In the genomic region with DNA sequence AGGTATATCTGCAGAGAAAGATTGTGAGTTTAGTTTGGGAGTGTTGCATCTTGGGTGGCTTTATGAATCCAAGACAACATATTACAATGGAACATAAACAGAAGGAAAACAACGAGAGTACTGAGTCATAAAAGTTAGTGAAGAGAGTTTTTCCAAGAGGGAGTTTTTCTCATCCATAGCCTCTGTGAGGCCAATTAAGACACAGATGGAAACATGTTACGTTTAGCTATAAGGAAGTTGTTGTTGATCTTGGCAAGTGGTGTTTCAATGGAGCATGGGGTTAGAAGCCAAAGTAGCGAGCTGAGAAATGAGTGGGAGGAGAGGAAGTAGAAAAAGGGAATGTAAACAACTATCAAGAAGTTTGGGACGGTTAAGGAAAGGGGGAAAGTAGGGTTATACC, we compare ENCODE assay signal across 18 cellular contexts. TPM values are rescaled to one million over a fixed set of nuclear protein-coding genes. Genes with fewer than 3 reads are reported as not detected.
DNase-seq lines count a peak whose midpoint lies in the region; ATAC-seq and TF ChIP-seq lines count a peak whose summit lies in the region.
"Had no signal": no experiment of that assay in that cellular context is flagged by ENCODE, and none has a peak within 500 bp of the region (broad histone marks: within the 10 kb centered on the region; RNA-seq: fewer than 3 reads in every experiment).

No MANE protein-coding gene starts in this region.

- H3K9me2 ChIP-seq in hepatocyte (replicated peaks; ENCODE audit: insufficient read depth): no peaks in the 10 kb centered on the region

- DNase-seq in MCF 10A (ENCODE audit: unreplicated experiment) (peak; percentile 92), breast epithelium (ENCODE audit: low spot score in 2 of 2) (no peak), brain microvascular endothelial cell (peak; percentile 87), hepatocyte (ENCODE audit: low spot score) (peak; percentile 16), stromal cell of bone marrow (ENCODE audit: low read depth) (peak; percentile 44), GDM1 (lab: John Stamatoyannopoulos, UW) (no peak), NCI-H526 (lab: John Stamatoyannopoulos, UW) (no peak)
- DNase-seq in activated CD4-positive, alpha-beta T cell treated with anti-CD3 and anti-CD28 coated beads for 36 hours: no peak
- DNase-seq: activated CD4-positive, alpha-beta T cell treated with anti-CD3 and anti-CD28 coated beads for 1 hour; DMS79 treated with DMSO at 0.1 percent for 48 hours; NCI-H1048; NCI-H748 treated with DMSO at 0.1 percent for 48 hours; stimulated activated CD4-positive, alpha-beta T cell treated with anti-CD3 and anti-CD28 coated beads, Interleukin-1b, Interleukin-23, amount 100 ng/mL, for 48 hours; stimulated activated naive B cell treated with anti-CD40 and anti-IgM and Interleukin-4, amounts not matched to agents 10 μg/mL and 1 μg/mL and 100 μg/mL, for 72 hours had no signal

- H3K4me1 ChIP-seq in breast epithelium (no peaks in the 10 kb centered on the region), hepatocyte (ENCODE audit: insufficient read depth) (no peaks in the 10 kb centered on the region)

- CTCF ChIA-PET in MCF 10A (lab: Yijun Ruan, JAX): interaction anchor here (0.6 to 0.7 kb wide), 2 partner anchors 329 to 1115 kb away, joined by 3 to 4 read pairs; no protein-coding TSS in a partner anchor
- CTCF ChIA-PET in activated CD4-positive, alpha-beta T cell treated with anti-CD3 and anti-CD28 coated beads for 36 hours (lab: Charles Lee): no interaction called here

- no peak overlapping the region for H3K4me3 ChIP-seq in breast epithelium
- no peak overlapping the region for H3K4me3 ChIP-seq in brain microvascular endothelial cell (ENCODE audit: low read depth, low read length)
- H3K4me3 ChIP-seq in hepatocyte: no peak overlapping the region

- peaks cover 16% of the 10 kb centered on the region for H3K4me1 Mint-ChIP-seq in MCF 10A (ENCODE audit: insufficient read depth, unreplicated experiment)
- H3K4me1 Mint-ChIP-seq in activated CD4-positive, alpha-beta T cell treated with anti-CD3 and anti-CD28 coated beads for 36 hours: no peaks in the 10 kb centered on the region

- H3K4me2 ChIP-seq in hepatocyte: no peak overlapping the region

- H3K4me3 Mint-ChIP-seq in MCF 10A (ENCODE audit: unreplicated experiment): no peak overlapping the region
- no peak overlapping the region for H3K4me3 Mint-ChIP-seq in activated CD4-positive, alpha-beta T cell treated with anti-CD3 and anti-CD28 coated beads for 36 hours
- H3K4me3 Mint-ChIP-seq: natural killer cell treated with Interleukin-12 subunit alpha and Interleukin-12 subunit beta and Interleukin-15 and Interleukin-18, amount 100 ng/mL, for 72 hours; stimulated activated naive B cell treated with anti-CD40 and anti-IgM and Interleukin-4, amounts not matched to agents 10 μg/mL and 1 μg/mL and 100 μg/mL, for 72 hours had no signal

- no peaks in the 10 kb centered on the region for H3K79me2 ChIP-seq in hepatocyte

- no peaks in the 10 kb centered on the region for H3K27me3 Mint-ChIP-seq in MCF 10A (ENCODE audit: insufficient read depth, unreplicated experiment)
- no peaks in the 10 kb centered on the region for H3K27me3 Mint-ChIP-seq in activated CD4-positive, alpha-beta T cell treated with anti-CD3 and anti-CD28 coated beads for 36 hours
- H3K27me3 Mint-ChIP-seq: natural killer cell treated with Interleukin-12 subunit alpha and Interleukin-12 subunit beta and Interleukin-15 and Interleukin-18, amount 100 ng/mL, for 72 hours had no signal

- ATAC-seq in activated CD4-positive, alpha-beta T cell treated with anti-CD3 and anti-CD28 coated beads for 36 hours: no peak
- ATAC-seq: natural killer cell treated with Interleukin-12 subunit alpha and Interleukin-12 subunit beta and Interleukin-15 and Interleukin-18, amount 100 ng/mL, for 72 hours; stimulated activated naive B cell treated with anti-CD40 and anti-IgM and Interleukin-4, amounts not matched to agents 10 μg/mL and 1 μg/mL and 100 μg/mL, for 72 hours had no signal

- H3K9me3 Mint-ChIP-seq in MCF 10A (ENCODE audit: unreplicated experiment): no peaks in the 10 kb centered on the region
- H3K9me3 Mint-ChIP-seq in activated CD4-positive, alpha-beta T cell treated with anti-CD3 and anti-CD28 coated beads for 36 hours (ENCODE audit: low read depth): peaks cover 2% of the 10 kb centered on the region
- H3K9me3 Mint-ChIP-seq: natural killer cell treated with Interleukin-12 subunit alpha and Interleukin-12 subunit beta and Interleukin-15 and Interleukin-18, amount 100 ng/mL, for 72 hours; stimulated activated naive B cell treated with anti-CD40 and anti-IgM and Interleukin-4, amounts not matched to agents 10 μg/mL and 1 μg/mL and 100 μg/mL, for 72 hours had no signal

- H4K20me1 ChIP-seq in hepatocyte (ENCODE audit: insufficient read depth, poor library complexity, severe bottlenecking): no peaks in the 10 kb centered on the region

- TF ChIP-seq CTCF in MCF 10A (IDR thresholded peaks at IDR 0.05; ENCODE audit: unreplicated experiment) (no peak), breast epithelium (IDR thresholded peaks at IDR 0.05) (no peak), brain microvascular endothelial cell (IDR thresholded peaks at IDR 0.05; ENCODE audit: low read depth, low read length, missing control alignments) (no peak), hepatocyte (IDR thresholded peaks at IDR 0.05; ENCODE audit: poor library complexity) (no peak)

- POLR2A ChIA-PET in MCF 10A (lab: Yijun Ruan, JAX): interaction anchor here (0.9 kb wide), 1 partner anchor 9 kb away, joined by 3 read pairs; no protein-coding TSS in a partner anchor
- POLR2A ChIA-PET in activated CD4-positive, alpha-beta T cell treated with anti-CD3 and anti-CD28 coated beads for 36 hours (lab: Charles Lee): no interaction called here

- no TSS peak for BruUV-seq in MCF 10A (replicated peaks; lab: Mats Ljungman, UMichigan)

- in situ Hi-C loops in brain microvascular endothelial cell (cut with HindIII; ENCODE audit: low pct_ligation_motif_present, low sequenced_read_pairs): no loop called here

- H2AFZ ChIP-seq in hepatocyte: no peak overlapping the region

- no peaks in the 10 kb centered on the region for H3K36me3 Mint-ChIP-seq in MCF 10A (ENCODE audit: insufficient read depth, unreplicated experiment)
- H3K36me3 Mint-ChIP-seq in activated CD4-positive, alpha-beta T cell treated with anti-CD3 and anti-CD28 coated beads for 36 hours (ENCODE audit: low read depth): no peaks in the 10 kb centered on the region
- H3K36me3 Mint-ChIP-seq: natural killer cell treated with Interleukin-12 subunit alpha and Interleukin-12 subunit beta and Interleukin-15 and Interleukin-18, amount 100 ng/mL, for 72 hours; stimulated activated naive B cell treated with anti-CD40 and anti-IgM and Interleukin-4, amounts not matched to agents 10 μg/mL and 1 μg/mL and 100 μg/mL, for 72 hours had no signal

- no peak for TF ChIP-seq POLR2A in breast epithelium (IDR thresholded peaks at IDR 0.05)

- intact Hi-C loops in MCF 10A (cut with micrococcal nuclease): no loop called here
- intact Hi-C loops in breast epithelium (cut with DNase I; ENCODE audit: low total_unique reads): no loop called here
- intact Hi-C loops in activated CD4-positive, alpha-beta T cell treated with anti-CD3 and anti-CD28 coated beads for 36 hours (cut with DNase I, micrococcal nuclease): no loop called here

- 58% methylated on average over 4 of the region's 4 CpGs for WGBS in hepatocyte (ENCODE audit: low lambda C conversion rate, missing lambda C conversion rate)

- H3K9me3 ChIP-seq in breast epithelium (no peaks in the 10 kb centered on the region), hepatocyte (ENCODE audit: low read depth) (no peaks in the 10 kb centered on the region)

- H3K27me3 ChIP-seq in breast epithelium: no peaks in the 10 kb centered on the region
- H3K27me3 ChIP-seq in brain microvascular endothelial cell (replicated peaks): no peaks in the 10 kb centered on the region
- H3K27me3 ChIP-seq in hepatocyte: no peaks in the 10 kb centered on the region

- H3K27ac Mint-ChIP-seq in MCF 10A (ENCODE audit: low read depth, unreplicated experiment): peak overlapping the region; percentile 79
- no peak overlapping the region for H3K27ac Mint-ChIP-seq in activated CD4-positive, alpha-beta T cell treated with anti-CD3 and anti-CD28 coated beads for 36 hours
- H3K27ac Mint-ChIP-seq: natural killer cell treated with Interleukin-12 subunit alpha and Interleukin-12 subunit beta and Interleukin-15 and Interleukin-18, amount 100 ng/mL, for 72 hours; stimulated activated naive B cell treated with anti-CD40 and anti-IgM and Interleukin-4, amounts not matched to agents 10 μg/mL and 1 μg/mL and 100 μg/mL, for 72 hours had no signal

- H3K36me3 ChIP-seq in breast epithelium (no peaks in the 10 kb centered on the region), brain microvascular endothelial cell (replicated peaks) (no peaks in the 10 kb centered on the region), hepatocyte (replicated peaks; ENCODE audit: insufficient read depth, low read depth) (no peaks in the 10 kb centered on the region)

- no peak overlapping the region for H3K27ac ChIP-seq in breast epithelium
- peak overlapping the region; percentile 80 for H3K27ac ChIP-seq in brain microvascular endothelial cell
- H3K27ac ChIP-seq in hepatocyte: no peak overlapping the region
- H3K27ac ChIP-seq: 22Rv1, HL-60 had no signal

RNA-seq across cellular contexts. Expression of a gene that starts 53.3 kb away (rescaled TPM):
- total RNA-seq in MCF 10A (2022): not detected in 2 replicates
- total RNA-seq in breast epithelium: not detected
- total RNA-seq in hepatocyte: not detected in 2 replicates
- not detected in 2 replicates for polyA plus RNA-seq in hepatocyte
- not detected for total RNA-seq in activated CD4-positive, alpha-beta T cell treated with anti-CD3 and anti-CD28 coated beads for 36 hours
- total RNA-seq: natural killer cell treated with Interleukin-12 subunit alpha and Interleukin-12 subunit beta and Interleukin-15 and Interleukin-18, amount 100 ng/mL, for 72 hours; SK-MEL-5 had no signal

Comparison
In these comparisons a context has a peak if more than half of its experiments do, and no peak if none do; other contexts are left out.
1. DNase-seq: peak in MCF 10A (single experiment), brain microvascular endothelial cell (single experiment), hepatocyte (single experiment) and stromal cell of bone marrow (single experiment); none in breast epithelium (0 of 2), activated CD4-positive, alpha-beta T cell treated with anti-CD3 and anti-CD28 coated beads for 36 hours (single experiment), GDM1 (single experiment) and NCI-H526 (0 of 2).